ENCODE assay signal across 17 cellular contexts in genomic region chr15:67821784-67822451, GRCh38. TPM values are rescaled to one million over a fixed set of nuclear protein-coding genes. Genes with fewer than 3 reads are reported as not detected.
DNase-seq lines count a peak whose midpoint lies in the region; ATAC-seq and TF ChIP-seq lines count a peak whose summit lies in the region.
"Had no signal": no experiment of that assay in that cellular context is flagged by ENCODE, and none has a peak within 500 bp of the region (broad histone marks: within the 10 kb centered on the region; RNA-seq: fewer than 3 reads in every experiment).

No MANE protein-coding gene starts in this region.

- H3K27ac ChIP-seq in HUES64 (ENCODE audit: low read depth, low read length), result no peak overlapping the region
- H3K27ac ChIP-seq: heart right ventricle, vagina had no signal

- no peaks in the 10 kb centered on the region for H3K9me3 ChIP-seq in HUES64 (ENCODE audit: insufficient read depth, low read depth, low read length)
- H3K9me3 ChIP-seq: heart right ventricle, vagina had no signal

- H3K4me3 ChIP-seq in HUES64 (ENCODE audit: low read length), result peak overlapping the region; percentile 24
- H3K4me3 ChIP-seq: heart right ventricle, vagina had no signal

- no peak for DNase-seq in activated CD4-positive, alpha-beta memory T cell treated with anti-CD3 and anti-CD28 coated beads, Interleukin-2, amount 10 ng/mL, durations not matched to agents 7 days and 5 days
- no peak for DNase-seq in activated CD4-positive, alpha-beta memory T cell treated with anti-CD3 and anti-CD28 coated beads for 36 hours
- DNase-seq in glutamatergic neuron, result no peak
- DNase-seq in retina, result peak; percentile 73
- no peak for DNase-seq in NCI-H187 (lab: John Stamatoyannopoulos, UW)
- DNase-seq in 8988T, result no peak
- DNase-seq: heart right ventricle, NCI-H1092 treated with DMSO at 0.1 percent for 48 hours, NCI-H524 treated with DMSO at 0.1 percent for 48 hours had no signal

- no peaks in the 10 kb centered on the region for H3K9me3 Mint-ChIP-seq in activated CD4-positive, alpha-beta memory T cell treated with anti-CD3 and anti-CD28 coated beads, Interleukin-2, amount 10 ng/mL, durations not matched to agents 7 days and 5 days
- H3K9me3 Mint-ChIP-seq in activated CD4-positive, alpha-beta memory T cell treated with anti-CD3 and anti-CD28 coated beads for 36 hours, result no peaks in the 10 kb centered on the region
- H3K9me3 Mint-ChIP-seq in glutamatergic neuron (ENCODE audit: unreplicated experiment), result peaks cover 16% of the 10 kb centered on the region

- intact Hi-C loops in activated CD4-positive, alpha-beta memory T cell treated with anti-CD3 and anti-CD28 coated beads for 36 hours (cut with micrococcal nuclease), result loop anchor here (5.0 kb wide), 1 partner anchor 60 kb away; no protein-coding TSS in a partner anchor

- peaks cover 21% of the 10 kb centered on the region for H3K4me1 Mint-ChIP-seq in activated CD4-positive, alpha-beta memory T cell treated with anti-CD3 and anti-CD28 coated beads, Interleukin-2, amount 10 ng/mL, durations not matched to agents 7 days and 5 days
- H3K4me1 Mint-ChIP-seq in activated CD4-positive, alpha-beta memory T cell treated with anti-CD3 and anti-CD28 coated beads for 36 hours (ENCODE audit: low read depth), result peaks cover 37% of the 10 kb centered on the region
- H3K4me1 Mint-ChIP-seq in glutamatergic neuron (ENCODE audit: low read depth, unreplicated experiment), result peaks cover 19% of the 10 kb centered on the region

- peaks cover 97% of the 10 kb centered on the region for H3K27me3 ChIP-seq in HUES64 (ENCODE audit: insufficient read depth, low read length)

- no peak for TF ChIP-seq CTCF in glutamatergic neuron (IDR thresholded peaks at IDR 0.05; ENCODE audit: partially characterized antibody, unreplicated experiment)

- H3K9ac ChIP-seq in HUES64 (ENCODE audit: low read depth, low read length), result no peak overlapping the region

- CTCF ChIA-PET in activated CD4-positive, alpha-beta memory T cell treated with anti-CD3 and anti-CD28 coated beads, Interleukin-2, amount 10 ng/mL, durations not matched to agents 7 days and 5 days (lab: Charles Lee), result interaction anchor here (1.2 kb wide), 1 partner anchor 365 kb away, joined by 3 read pairs; no protein-coding TSS in a partner anchor
- CTCF ChIA-PET in activated CD4-positive, alpha-beta memory T cell treated with anti-CD3 and anti-CD28 coated beads for 36 hours (lab: Charles Lee), result interaction anchor here (2.2 kb wide), 1 partner anchor 365 kb away, joined by 7 read pairs; no protein-coding TSS in a partner anchor

- H3K27me3 Mint-ChIP-seq in activated CD4-positive, alpha-beta memory T cell treated with anti-CD3 and anti-CD28 coated beads, Interleukin-2, amount 10 ng/mL, durations not matched to agents 7 days and 5 days, result peaks cover 85% of the 10 kb centered on the region
- H3K27me3 Mint-ChIP-seq in activated CD4-positive, alpha-beta memory T cell treated with anti-CD3 and anti-CD28 coated beads for 36 hours, result peaks cover 78% of the 10 kb centered on the region
- peaks cover 37% of the 10 kb centered on the region for H3K27me3 Mint-ChIP-seq in glutamatergic neuron (ENCODE audit: unreplicated experiment)

- no peak overlapping the region for H3K4me3 Mint-ChIP-seq in activated CD4-positive, alpha-beta memory T cell treated with anti-CD3 and anti-CD28 coated beads, Interleukin-2, amount 10 ng/mL, durations not matched to agents 7 days and 5 days
- no peak overlapping the region for H3K4me3 Mint-ChIP-seq in activated CD4-positive, alpha-beta memory T cell treated with anti-CD3 and anti-CD28 coated beads for 36 hours
- peak overlapping the region; percentile 92 for H3K4me3 Mint-ChIP-seq in glutamatergic neuron (ENCODE audit: unreplicated experiment)

- 3% methylated on average over 43 of the region's 43 CpGs for WGBS in HUES64

- peaks cover 20% of the 10 kb centered on the region for H3K36me3 Mint-ChIP-seq in activated CD4-positive, alpha-beta memory T cell treated with anti-CD3 and anti-CD28 coated beads, Interleukin-2, amount 10 ng/mL, durations not matched to agents 7 days and 5 days (ENCODE audit: low read depth)
- H3K36me3 Mint-ChIP-seq in activated CD4-positive, alpha-beta memory T cell treated with anti-CD3 and anti-CD28 coated beads for 36 hours, result peaks cover 2% of the 10 kb centered on the region
- peaks cover 11% of the 10 kb centered on the region for H3K36me3 Mint-ChIP-seq in glutamatergic neuron (ENCODE audit: unreplicated experiment)

- no peak for ATAC-seq in GM21526 (IDR thresholded peaks at IDR 0.05; ENCODE audit: low FRiP score, unreplicated experiment)
- ATAC-seq: HCT116 had no signal

- H3K4me1 ChIP-seq in HUES64 (ENCODE audit: insufficient read depth, low read length), result peaks cover 7% of the 10 kb centered on the region; the same call in 1 of the 2 replicates

- POLR2A ChIA-PET in activated CD4-positive, alpha-beta memory T cell treated with anti-CD3 and anti-CD28 coated beads, Interleukin-2, amount 10 ng/mL, durations not matched to agents 7 days and 5 days (lab: Charles Lee), result no interaction called here
- POLR2A ChIA-PET in activated CD4-positive, alpha-beta memory T cell treated with anti-CD3 and anti-CD28 coated beads for 36 hours (lab: Charles Lee), result no interaction called here

- no peaks in the 10 kb centered on the region for H3K36me3 ChIP-seq in HUES64 (ENCODE audit: insufficient read depth, low read length)
- H3K36me3 ChIP-seq: vagina had no signal

- peak overlapping the region; percentile 31 for H3K27ac Mint-ChIP-seq in activated CD4-positive, alpha-beta memory T cell treated with anti-CD3 and anti-CD28 coated beads, Interleukin-2, amount 10 ng/mL, durations not matched to agents 7 days and 5 days
- H3K27ac Mint-ChIP-seq in activated CD4-positive, alpha-beta memory T cell treated with anti-CD3 and anti-CD28 coated beads for 36 hours, result no peak overlapping the region
- H3K27ac Mint-ChIP-seq in glutamatergic neuron (ENCODE audit: unreplicated experiment), result no peak overlapping the region

RNA-seq across cellular contexts. Expression of gene SKOR1, which starts 3.4 kb away (rescaled TPM):
- total RNA-seq in activated CD4-positive, alpha-beta memory T cell treated with anti-CD3 and anti-CD28 coated beads, Interleukin-2, amount 10 ng/mL, durations not matched to agents 7 days and 5 days, result under 1 TPM; 0.23 to 0.25 TPM
- total RNA-seq in activated CD4-positive, alpha-beta memory T cell treated with anti-CD3 and anti-CD28 coated beads for 36 hours, result under 1 TPM; 0.12 TPM
- polyA plus RNA-seq in HUES64 (2013, experiment 1 of 2), result 0.05 TPM
- polyA plus RNA-seq in HUES64 (2013, experiment 2 of 2), result not detected
- 4.0 TPM for total RNA-seq in glutamatergic neuron (ENCODE audit: unreplicated experiment)
- total RNA-seq: epithelial cell of proximal tubule had no signal

RNA-seq across cellular contexts. Expression of gene RNU6-1, which starts 17.9 kb away (rescaled TPM):
- not detected for total RNA-seq in activated CD4-positive, alpha-beta memory T cell treated with anti-CD3 and anti-CD28 coated beads, Interleukin-2, amount 10 ng/mL, durations not matched to agents 7 days and 5 days
- not detected for total RNA-seq in activated CD4-positive, alpha-beta memory T cell treated with anti-CD3 and anti-CD28 coated beads for 36 hours
- under 0.01 TPM for polyA plus RNA-seq in HUES64 (2013, experiment 1 of 2)
- under 0.01 TPM for polyA plus RNA-seq in HUES64 (2013, experiment 2 of 2)
- total RNA-seq in glutamatergic neuron (ENCODE audit: unreplicated experiment), result not detected
- total RNA-seq: cardiac septum, epithelial cell of proximal tubule, heart right ventricle, liver, osteocyte, vagina had no signal
- polyA plus RNA-seq: heart right ventricle, liver had no signal
